In the genomic region with DNA sequence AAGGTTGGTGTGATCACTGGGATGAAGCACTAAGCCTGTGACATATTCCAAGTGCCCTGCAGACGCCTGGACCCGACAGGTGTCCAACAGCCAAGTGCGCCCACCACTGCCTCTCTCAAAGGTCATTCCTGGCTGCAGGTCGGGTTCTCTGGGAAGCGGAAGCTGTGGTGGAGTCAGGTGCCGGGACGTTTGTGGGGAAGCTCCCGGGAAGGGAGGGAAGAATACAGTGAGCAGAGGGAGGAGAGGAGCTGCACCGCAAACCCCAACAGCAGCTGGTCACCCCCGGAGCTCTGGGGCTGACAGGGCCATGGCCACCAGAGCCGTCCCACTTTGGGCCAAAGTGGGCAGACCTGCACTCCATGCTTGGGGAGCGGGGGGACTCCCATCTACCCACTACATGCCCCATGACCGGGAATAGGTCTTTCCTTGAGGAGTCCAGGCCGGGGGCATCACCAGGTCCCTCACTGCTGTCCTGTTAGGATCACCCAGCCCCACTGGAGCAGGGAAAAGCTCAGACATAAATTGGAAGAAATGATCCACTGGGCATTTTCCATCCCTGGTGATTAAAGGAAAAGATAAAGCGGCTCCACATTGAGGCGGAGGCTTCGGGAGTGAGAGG, we compare ENCODE assay signal across 14 cellular contexts.
"Had no signal": no experiment of that assay in that cellular context is flagged by ENCODE, and none has a peak within 500 bp of the region (broad histone marks: within the 10 kb centered on the region; RNA-seq: fewer than 3 reads in every experiment).

No MANE protein-coding gene starts in this region.

- ATAC-seq: foreskin keratinocyte, left ventricle myocardium superior had no signal

- DNase-seq: activated B cell treated with CpG ODN at 0.5 μM for 24 hours; activated CD4-positive, alpha-beta T cell treated with anti-CD3 and anti-CD28 coated beads, Interleukin-2, amount 10 ng/mL, durations not matched to agents 24 days and 14 days; activated gamma-delta T cell treated with Interleukin-2 at 50 U/mL for 16 hours; activated naive CD8-positive, alpha-beta T cell treated with anti-CD3 and anti-CD28 coated beads for 36 hours; activated T-cell treated with anti-CD3 and anti-CD28 coated beads, Interleukin-2, amount 50 U/mL, for 48 hours; brain microvascular endothelial cell; foreskin keratinocyte; left ventricle myocardium superior; mesendoderm; small intestine; T-helper 2 cell had no signal

- H3K79me2 ChIP-seq: parathyroid adenoma had no signal

- H3K27me3 ChIP-seq: brain microvascular endothelial cell, foreskin keratinocyte, right atrium auricular region, upper lobe of left lung had no signal

- H3K9ac ChIP-seq: parathyroid adenoma had no signal

- H3K4me3 ChIP-seq: right atrium auricular region, upper lobe of left lung had no signal

- H2AFZ ChIP-seq: parathyroid adenoma had no signal

- H3K36me3 ChIP-seq: brain microvascular endothelial cell, right atrium auricular region, upper lobe of left lung had no signal

- H3K4me1 ChIP-seq: foreskin keratinocyte, right atrium auricular region, upper lobe of left lung had no signal

- H3K27ac ChIP-seq: brain microvascular endothelial cell, foreskin keratinocyte, parathyroid adenoma, right atrium auricular region, upper lobe of left lung had no signal

- H3K9me3 ChIP-seq: right atrium auricular region, upper lobe of left lung had no signal
